In the genomic region with DNA sequence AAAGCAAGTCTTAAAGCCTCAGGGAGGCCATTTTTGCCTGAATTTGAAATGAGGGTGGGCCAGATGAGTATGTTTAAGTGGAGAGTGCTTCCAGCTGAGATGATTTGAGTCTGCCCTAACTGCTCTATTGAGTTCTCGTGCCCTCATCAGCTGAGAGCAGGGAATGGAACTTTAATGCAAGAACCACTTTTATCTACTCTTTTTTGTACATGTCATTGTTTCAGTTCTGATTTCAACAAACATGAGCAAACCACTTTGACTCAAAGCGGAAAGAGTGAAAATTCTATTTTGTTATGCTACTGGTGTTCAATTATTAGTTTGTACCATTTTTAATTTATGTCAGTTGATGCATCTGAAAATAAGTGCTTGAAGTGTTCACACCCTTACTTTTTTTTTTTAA, we compare ENCODE assay signal across 13 cellular contexts. TPM values are rescaled to one million over a fixed set of nuclear protein-coding genes. Genes with fewer than 3 reads are reported as not detected.
DNase-seq lines count a peak whose midpoint lies in the region; ATAC-seq and TF ChIP-seq lines count a peak whose summit lies in the region.
"Had no signal": no experiment of that assay in that cellular context is flagged by ENCODE, and none has a peak within 500 bp of the region (broad histone marks: within the 10 kb centered on the region; RNA-seq: fewer than 3 reads in every experiment).

No MANE protein-coding gene starts in this region.

- no peak overlapping the region for H3K27ac ChIP-seq in left lung

- no peaks in the 10 kb centered on the region for H3K36me3 Mint-ChIP-seq in activated naive CD4-positive, alpha-beta T cell treated with anti-CD3 and anti-CD28 coated beads, Interleukin-2, amount 50 U/mL, for 24 hours

- no peaks in the 10 kb centered on the region for H3K9me3 Mint-ChIP-seq in activated naive CD4-positive, alpha-beta T cell treated with anti-CD3 and anti-CD28 coated beads, Interleukin-2, amount 50 U/mL, for 24 hours
- H3K9me3 Mint-ChIP-seq: nephron; T-helper 1 cell treated with Interleukin-12 subunit alpha and Interleukin-12 subunit beta and Interleukin-4 antibody, amounts not matched to agents 30 μg/mL and 1 μg/mL, for 36 hours had no signal

- TF ChIP-seq CTCF in left lung (IDR thresholded peaks at IDR 0.05): no peak

- no peak overlapping the region for H3K4me3 ChIP-seq in left lung

- H3K9me3 ChIP-seq in left lung: no peaks in the 10 kb centered on the region

- no peaks in the 10 kb centered on the region for H3K27me3 Mint-ChIP-seq in activated naive CD4-positive, alpha-beta T cell treated with anti-CD3 and anti-CD28 coated beads, Interleukin-2, amount 50 U/mL, for 24 hours

- peak; percentile 66 for ATAC-seq in GM18519 (IDR thresholded peaks at IDR 0.05; ENCODE audit: low FRiP score, unreplicated experiment)
- ATAC-seq in GM19463 (IDR thresholded peaks at IDR 0.05; ENCODE audit: unreplicated experiment): peak; percentile 95
- ATAC-seq in HG02973 (IDR thresholded peaks at IDR 0.05; ENCODE audit: unreplicated experiment): peak; percentile 79
- no peak for ATAC-seq in left lung

- H3K4me1 Mint-ChIP-seq in activated naive CD4-positive, alpha-beta T cell treated with anti-CD3 and anti-CD28 coated beads, Interleukin-2, amount 50 U/mL, for 24 hours: peaks cover 13% of the 10 kb centered on the region
- H3K4me1 Mint-ChIP-seq: nephron had no signal

- peak overlapping the region; percentile 65 for H3K27ac Mint-ChIP-seq in activated naive CD4-positive, alpha-beta T cell treated with anti-CD3 and anti-CD28 coated beads, Interleukin-2, amount 50 U/mL, for 24 hours
- H3K27ac Mint-ChIP-seq: T-helper 1 cell treated with Interleukin-12 subunit alpha and Interleukin-12 subunit beta and Interleukin-4 antibody, amounts not matched to agents 30 μg/mL and 1 μg/mL, for 36 hours had no signal

- intact Hi-C loops in left lung (cut with DNase I): no loop called here

- no peaks in the 10 kb centered on the region for H3K27me3 ChIP-seq in left lung

- H3K36me3 ChIP-seq in left lung: peaks cover 0 to 23% of the 10 kb centered on the region in 2 donors

- no peaks in the 10 kb centered on the region for H3K4me1 ChIP-seq in left lung

- H3K4me3 Mint-ChIP-seq in activated naive CD4-positive, alpha-beta T cell treated with anti-CD3 and anti-CD28 coated beads, Interleukin-2, amount 50 U/mL, for 24 hours: no peak overlapping the region
- H3K4me3 Mint-ChIP-seq: nephron; T-helper 1 cell treated with Interleukin-12 subunit alpha and Interleukin-12 subunit beta and Interleukin-4 antibody, amounts not matched to agents 30 μg/mL and 1 μg/mL, for 36 hours had no signal

- DNase-seq in NCI-H82 (lab: John Stamatoyannopoulos, UW) (no peak), hypothalamus (lab: John Stamatoyannopoulos, UW) (no peak), globus pallidus (ENCODE audit: low spot score) (no peak), left lung (no peak)
- DNase-seq: central memory CD4-positive, alpha-beta T cell; DMS153; NCI-H1105 had no signal

RNA-seq across cellular contexts. Expression of gene DCAF10, which starts 35.8 kb away (rescaled TPM):
- total RNA-seq in left lung: 10 to 100 TPM; 24.8 to 25.3 TPM

RNA-seq across cellular contexts. Expression of gene EXOSC3, which starts 51.5 kb away (rescaled TPM):
- total RNA-seq in left lung: 10 to 100 TPM; 25.6 to 34.5 TPM
